1 cellular context compared by ENCODE assay signal in the genomic region with DNA sequence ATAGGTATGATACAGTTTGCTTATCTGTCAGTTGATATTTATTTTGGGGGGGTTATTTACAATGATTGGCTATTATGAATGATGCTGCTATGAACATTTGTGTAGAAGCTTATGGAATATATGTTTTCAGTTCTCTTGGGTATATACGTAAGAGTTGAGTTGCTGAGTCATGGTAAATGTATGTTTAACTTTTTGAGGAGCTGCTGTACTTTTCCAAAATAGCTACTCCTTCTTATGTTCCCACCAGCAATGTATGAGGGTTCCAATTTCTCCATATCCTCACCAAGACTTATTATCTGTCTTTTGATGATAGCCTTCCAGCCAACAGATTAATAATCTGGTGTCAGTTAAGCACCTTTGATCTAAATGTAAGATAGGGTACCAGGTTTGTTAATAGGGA.
TF ChIP-seq lines count a peak whose summit lies in the region.

No MANE protein-coding gene starts in this region.

TF ChIP-seq in K562, 482 proteins besides CTCF, POLR2A, EP300 and RAD21 (continued from another document):
- TF ChIP-seq, protein P1, sequence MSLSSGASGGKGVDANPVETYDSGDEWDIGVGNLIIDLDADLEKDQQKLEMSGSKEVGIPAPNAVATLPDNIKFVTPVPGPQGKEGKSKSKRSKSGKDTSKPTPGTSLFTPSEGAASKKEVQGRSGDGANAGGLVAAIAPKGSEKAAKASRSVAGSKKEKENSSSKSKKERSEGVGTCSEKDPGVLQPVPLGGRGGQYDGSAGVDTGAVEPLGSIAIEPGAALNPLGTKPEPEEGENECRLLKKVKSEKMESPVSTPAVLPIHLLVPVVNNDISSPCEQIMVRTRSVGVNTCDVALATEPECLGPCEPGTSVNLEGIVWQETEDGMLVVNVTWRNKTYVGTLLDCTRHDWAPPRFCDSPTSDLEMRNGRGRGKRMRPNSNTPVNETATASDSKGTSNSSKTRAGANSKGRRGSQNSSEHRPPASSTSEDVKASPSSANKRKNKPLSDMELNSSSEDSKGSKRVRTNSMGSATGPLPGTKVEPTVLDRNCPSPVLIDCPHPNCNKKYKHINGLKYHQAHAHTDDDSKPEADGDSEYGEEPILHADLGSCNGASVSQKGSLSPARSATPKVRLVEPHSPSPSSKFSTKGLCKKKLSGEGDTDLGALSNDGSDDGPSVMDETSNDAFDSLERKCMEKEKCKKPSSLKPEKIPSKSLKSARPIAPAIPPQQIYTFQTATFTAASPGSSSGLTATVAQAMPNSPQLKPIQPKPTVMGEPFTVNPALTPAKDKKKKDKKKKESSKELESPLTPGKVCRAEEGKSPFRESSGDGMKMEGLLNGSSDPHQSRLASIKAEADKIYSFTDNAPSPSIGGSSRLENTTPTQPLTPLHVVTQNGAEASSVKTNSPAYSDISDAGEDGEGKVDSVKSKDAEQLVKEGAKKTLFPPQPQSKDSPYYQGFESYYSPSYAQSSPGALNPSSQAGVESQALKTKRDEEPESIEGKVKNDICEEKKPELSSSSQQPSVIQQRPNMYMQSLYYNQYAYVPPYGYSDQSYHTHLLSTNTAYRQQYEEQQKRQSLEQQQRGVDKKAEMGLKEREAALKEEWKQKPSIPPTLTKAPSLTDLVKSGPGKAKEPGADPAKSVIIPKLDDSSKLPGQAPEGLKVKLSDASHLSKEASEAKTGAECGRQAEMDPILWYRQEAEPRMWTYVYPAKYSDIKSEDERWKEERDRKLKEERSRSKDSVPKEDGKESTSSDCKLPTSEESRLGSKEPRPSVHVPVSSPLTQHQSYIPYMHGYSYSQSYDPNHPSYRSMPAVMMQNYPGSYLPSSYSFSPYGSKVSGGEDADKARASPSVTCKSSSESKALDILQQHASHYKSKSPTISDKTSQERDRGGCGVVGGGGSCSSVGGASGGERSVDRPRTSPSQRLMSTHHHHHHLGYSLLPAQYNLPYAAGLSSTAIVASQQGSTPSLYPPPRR (CRISPR knock-in tag; IDR thresholded peaks at IDR 0.05; ENCODE audit: borderline replicate concordance): no peak
- TF ChIP-seq BRCA1 (IDR thresholded peaks at IDR 0.05): no peak
- TF ChIP-seq BRCA1 (CRISPR knock-in tag; IDR thresholded peaks at IDR 0.05): no peak
- peak; percentile 66; the same call in 1 of the 2 replicates for TF ChIP-seq DPF2 (IDR thresholded peaks at IDR 0.05)
- no peak for TF ChIP-seq NCOA4 (IDR thresholded peaks at IDR 0.05; ENCODE audit: partially characterized antibody)
- no peak for TF ChIP-seq SAFB (IDR thresholded peaks at IDR 0.05; ENCODE audit: borderline replicate concordance, low read depth, low read length)
- TF ChIP-seq C11orf30 (IDR thresholded peaks at IDR 0.05; ENCODE audit: low read depth): peak; percentile 97
- TF ChIP-seq, protein P2, sequence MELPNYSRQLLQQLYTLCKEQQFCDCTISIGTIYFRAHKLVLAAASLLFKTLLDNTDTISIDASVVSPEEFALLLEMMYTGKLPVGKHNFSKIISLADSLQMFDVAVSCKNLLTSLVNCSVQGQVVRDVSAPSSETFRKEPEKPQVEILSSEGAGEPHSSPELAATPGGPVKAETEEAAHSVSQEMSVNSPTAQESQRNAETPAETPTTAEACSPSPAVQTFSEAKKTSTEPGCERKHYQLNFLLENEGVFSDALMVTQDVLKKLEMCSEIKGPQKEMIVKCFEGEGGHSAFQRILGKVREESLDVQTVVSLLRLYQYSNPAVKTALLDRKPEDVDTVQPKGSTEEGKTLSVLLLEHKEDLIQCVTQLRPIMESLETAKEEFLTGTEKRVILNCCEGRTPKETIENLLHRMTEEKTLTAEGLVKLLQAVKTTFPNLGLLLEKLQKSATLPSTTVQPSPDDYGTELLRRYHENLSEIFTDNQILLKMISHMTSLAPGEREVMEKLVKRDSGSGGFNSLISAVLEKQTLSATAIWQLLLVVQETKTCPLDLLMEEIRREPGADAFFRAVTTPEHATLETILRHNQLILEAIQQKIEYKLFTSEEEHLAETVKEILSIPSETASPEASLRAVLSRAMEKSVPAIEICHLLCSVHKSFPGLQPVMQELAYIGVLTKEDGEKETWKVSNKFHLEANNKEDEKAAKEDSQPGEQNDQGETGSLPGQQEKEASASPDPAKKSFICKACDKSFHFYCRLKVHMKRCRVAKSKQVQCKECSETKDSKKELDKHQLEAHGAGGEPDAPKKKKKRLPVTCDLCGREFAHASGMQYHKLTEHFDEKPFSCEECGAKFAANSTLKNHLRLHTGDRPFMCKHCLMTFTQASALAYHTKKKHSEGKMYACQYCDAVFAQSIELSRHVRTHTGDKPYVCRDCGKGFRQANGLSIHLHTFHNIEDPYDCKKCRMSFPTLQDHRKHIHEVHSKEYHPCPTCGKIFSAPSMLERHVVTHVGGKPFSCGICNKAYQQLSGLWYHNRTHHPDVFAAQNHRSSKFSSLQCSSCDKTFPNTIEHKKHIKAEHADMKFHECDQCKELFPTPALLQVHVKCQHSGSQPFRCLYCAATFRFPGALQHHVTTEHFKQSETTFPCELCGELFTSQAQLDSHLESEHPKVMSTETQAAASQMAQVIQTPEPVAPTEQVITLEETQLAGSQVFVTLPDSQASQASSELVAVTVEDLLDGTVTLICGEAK (IDR thresholded peaks at IDR 0.05): no peak
- TF ChIP-seq, protein P2 (CRISPR knock-in tag; IDR thresholded peaks at IDR 0.05): no peak
- no peak for TF ChIP-seq ZNF121 (CRISPR knock-in tag; conservative IDR thresholded peaks at IDR 0.05)
- TF ChIP-seq BACH1 (tag; IDR thresholded peaks at IDR 0.05): peak; percentile 87
- peak; percentile 88 for TF ChIP-seq NFE2L1 (tag; IDR thresholded peaks at IDR 0.05; ENCODE audit: borderline replicate concordance, low read depth)
- TF ChIP-seq, protein P3, sequence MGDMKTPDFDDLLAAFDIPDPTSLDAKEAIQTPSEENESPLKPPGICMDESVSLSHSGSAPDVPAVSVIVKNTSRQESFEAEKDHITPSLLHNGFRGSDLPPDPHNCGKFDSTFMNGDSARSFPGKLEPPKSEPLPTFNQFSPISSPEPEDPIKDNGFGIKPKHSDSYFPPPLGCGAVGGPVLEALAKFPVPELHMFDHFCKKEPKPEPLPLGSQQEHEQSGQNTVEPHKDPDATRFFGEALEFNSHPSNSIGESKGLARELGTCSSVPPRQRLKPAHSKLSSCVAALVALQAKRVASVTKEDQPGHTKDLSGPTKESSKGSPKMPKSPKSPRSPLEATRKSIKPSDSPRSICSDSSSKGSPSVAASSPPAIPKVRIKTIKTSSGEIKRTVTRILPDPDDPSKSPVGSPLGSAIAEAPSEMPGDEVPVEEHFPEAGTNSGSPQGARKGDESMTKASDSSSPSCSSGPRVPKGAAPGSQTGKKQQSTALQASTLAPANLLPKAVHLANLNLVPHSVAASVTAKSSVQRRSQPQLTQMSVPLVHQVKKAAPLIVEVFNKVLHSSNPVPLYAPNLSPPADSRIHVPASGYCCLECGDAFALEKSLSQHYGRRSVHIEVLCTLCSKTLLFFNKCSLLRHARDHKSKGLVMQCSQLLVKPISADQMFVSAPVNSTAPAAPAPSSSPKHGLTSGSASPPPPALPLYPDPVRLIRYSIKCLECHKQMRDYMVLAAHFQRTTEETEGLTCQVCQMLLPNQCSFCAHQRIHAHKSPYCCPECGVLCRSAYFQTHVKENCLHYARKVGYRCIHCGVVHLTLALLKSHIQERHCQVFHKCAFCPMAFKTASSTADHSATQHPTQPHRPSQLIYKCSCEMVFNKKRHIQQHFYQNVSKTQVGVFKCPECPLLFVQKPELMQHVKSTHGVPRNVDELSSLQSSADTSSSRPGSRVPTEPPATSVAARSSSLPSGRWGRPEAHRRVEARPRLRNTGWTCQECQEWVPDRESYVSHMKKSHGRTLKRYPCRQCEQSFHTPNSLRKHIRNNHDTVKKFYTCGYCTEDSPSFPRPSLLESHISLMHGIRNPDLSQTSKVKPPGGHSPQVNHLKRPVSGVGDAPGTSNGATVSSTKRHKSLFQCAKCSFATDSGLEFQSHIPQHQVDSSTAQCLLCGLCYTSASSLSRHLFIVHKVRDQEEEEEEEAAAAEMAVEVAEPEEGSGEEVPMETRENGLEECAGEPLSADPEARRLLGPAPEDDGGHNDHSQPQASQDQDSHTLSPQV (IDR thresholded peaks at IDR 0.05): 0 out of 2 replicates have a peak, but pooled peaks have one; percentile 44
- TF ChIP-seq MCM3 (IDR thresholded peaks at IDR 0.05): no peak
- no peak for TF ChIP-seq MCM2 (IDR thresholded peaks at IDR 0.05; ENCODE audit: low read depth)
- TF ChIP-seq, protein P4, sequence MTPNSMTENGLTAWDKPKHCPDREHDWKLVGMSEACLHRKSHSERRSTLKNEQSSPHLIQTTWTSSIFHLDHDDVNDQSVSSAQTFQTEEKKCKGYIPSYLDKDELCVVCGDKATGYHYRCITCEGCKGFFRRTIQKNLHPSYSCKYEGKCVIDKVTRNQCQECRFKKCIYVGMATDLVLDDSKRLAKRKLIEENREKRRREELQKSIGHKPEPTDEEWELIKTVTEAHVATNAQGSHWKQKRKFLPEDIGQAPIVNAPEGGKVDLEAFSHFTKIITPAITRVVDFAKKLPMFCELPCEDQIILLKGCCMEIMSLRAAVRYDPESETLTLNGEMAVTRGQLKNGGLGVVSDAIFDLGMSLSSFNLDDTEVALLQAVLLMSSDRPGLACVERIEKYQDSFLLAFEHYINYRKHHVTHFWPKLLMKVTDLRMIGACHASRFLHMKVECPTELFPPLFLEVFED (CRISPR knock-in tag; conservative IDR thresholded peaks at IDR 0.05): no peak
- TF ChIP-seq ZNF830 (CRISPR knock-in tag; IDR thresholded peaks at IDR 0.05): no peak
- TF ChIP-seq IFI16 (CRISPR knock-in tag; IDR thresholded peaks at IDR 0.05): no peak
- peak; percentile 91 for TF ChIP-seq MAFF (IDR thresholded peaks at IDR 0.05; ENCODE audit: low read length)
- no peak for TF ChIP-seq KLF6 (CRISPR knock-in tag; IDR thresholded peaks at IDR 0.05; ENCODE audit: borderline replicate concordance)
- TF ChIP-seq, protein P5, sequence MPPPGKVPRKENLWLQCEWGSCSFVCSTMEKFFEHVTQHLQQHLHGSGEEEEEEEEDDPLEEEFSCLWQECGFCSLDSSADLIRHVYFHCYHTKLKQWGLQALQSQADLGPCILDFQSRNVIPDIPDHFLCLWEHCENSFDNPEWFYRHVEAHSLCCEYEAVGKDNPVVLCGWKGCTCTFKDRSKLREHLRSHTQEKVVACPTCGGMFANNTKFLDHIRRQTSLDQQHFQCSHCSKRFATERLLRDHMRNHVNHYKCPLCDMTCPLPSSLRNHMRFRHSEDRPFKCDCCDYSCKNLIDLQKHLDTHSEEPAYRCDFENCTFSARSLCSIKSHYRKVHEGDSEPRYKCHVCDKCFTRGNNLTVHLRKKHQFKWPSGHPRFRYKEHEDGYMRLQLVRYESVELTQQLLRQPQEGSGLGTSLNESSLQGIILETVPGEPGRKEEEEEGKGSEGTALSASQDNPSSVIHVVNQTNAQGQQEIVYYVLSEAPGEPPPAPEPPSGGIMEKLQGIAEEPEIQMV (tag; conservative IDR thresholded peaks at IDR 0.05; ENCODE audit: low read depth): no peak
- TF ChIP-seq, protein P6, sequence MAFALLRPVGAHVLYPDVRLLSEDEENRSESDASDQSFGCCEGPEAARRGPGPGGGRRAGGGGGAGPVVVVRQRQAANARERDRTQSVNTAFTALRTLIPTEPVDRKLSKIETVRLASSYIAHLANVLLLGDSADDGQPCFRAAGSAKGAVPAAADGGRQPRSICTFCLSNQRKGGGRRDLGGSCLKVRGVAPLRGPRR (CRISPR knock-in tag; IDR thresholded peaks at IDR 0.05): no peak
- TF ChIP-seq MAFK (IDR thresholded peaks at IDR 0.05; ENCODE audit: low read length): peak; percentile 84; the same call in 1 of the 2 replicates
- no peak for TF ChIP-seq ZFX (CRISPR knock-in tag; IDR thresholded peaks at IDR 0.05)
- TF ChIP-seq ZNF699 (CRISPR knock-in tag; IDR thresholded peaks at IDR 0.05; ENCODE audit: insufficient replicate concordance): no peak
- 0 out of 2 replicates have a peak, but pooled peaks have one; percentile 23 for TF ChIP-seq ARID1B (IDR thresholded peaks at IDR 0.05)
- TF ChIP-seq SMARCA4 (IDR thresholded peaks at IDR 0.05): peak; percentile 60
- TF ChIP-seq NFE2 (IDR thresholded peaks at IDR 0.05; ENCODE audit: low read depth): peak; percentile 87
- no peak for TF ChIP-seq GATAD2B (IDR thresholded peaks at IDR 0.05; ENCODE audit: borderline replicate concordance)
- no peak for TF ChIP-seq POLR2G (IDR thresholded peaks at IDR 0.05; ENCODE audit: low read depth, low read length)
